ENCODE assay signal across 9 cellular contexts in the genomic region with DNA sequence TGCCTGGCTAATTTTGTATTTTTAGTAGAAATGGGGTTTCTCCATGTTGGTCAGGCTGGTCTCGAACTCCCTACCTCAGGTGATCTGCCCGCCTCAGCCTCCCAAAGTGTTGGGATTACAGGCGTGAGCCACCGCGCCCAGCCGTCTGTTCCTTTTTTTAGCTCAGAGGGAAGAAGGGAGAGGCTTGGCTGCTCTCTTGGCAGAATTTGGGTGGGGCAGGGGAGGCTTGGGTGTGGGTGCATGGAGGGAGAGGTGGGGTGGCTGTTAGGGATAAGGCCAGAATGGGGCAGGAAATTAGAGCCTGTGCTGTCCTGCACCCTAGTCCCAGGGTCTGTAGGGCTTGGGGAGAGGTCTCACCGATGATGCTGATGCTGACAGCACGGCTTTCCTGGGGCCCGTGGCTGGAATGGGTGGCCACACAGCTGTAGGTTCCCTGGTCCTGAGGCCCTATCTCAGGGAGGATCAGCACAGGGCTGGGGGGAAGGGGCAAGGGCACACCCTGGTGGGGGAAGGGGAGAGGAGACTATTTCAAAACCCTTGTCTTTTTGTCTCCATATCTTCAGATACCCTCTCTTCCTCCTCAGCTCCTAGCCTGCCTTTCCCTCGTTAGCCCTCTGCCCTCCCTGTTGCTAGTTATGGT. TPM values are rescaled to one million over a fixed set of nuclear protein-coding genes. Genes with fewer than 3 reads are reported as not detected.
DNase-seq lines count a peak whose midpoint lies in the region; ATAC-seq and TF ChIP-seq lines count a peak whose summit lies in the region.
"Had no signal": no experiment of that assay in that cellular context is flagged by ENCODE, and none has a peak within 500 bp of the region (broad histone marks: within the 10 kb centered on the region; RNA-seq: fewer than 3 reads in every experiment).

No MANE protein-coding gene starts in this region.

- no peak for TF ChIP-seq POLR2A in IMR-90 (IDR thresholded peaks at IDR 0.05; ENCODE audit: low read depth, low read length)

- POLR2A ChIA-PET in IMR-90 (lab: Charles Lee; ENCODE audit: unreplicated experiment) (interaction anchor here (0.6 kb wide), 1 partner anchor 790 kb away, joined by 9 read pairs; no protein-coding TSS in a partner anchor), T-cell (lab: Charles Lee) (interaction anchor here in 1 of 2 donors (0.6 kb wide), 1 partner anchor 798 kb away, joined by 4 read pairs; no protein-coding TSS in a partner anchor)

- no peak overlapping the region for H2AK5ac ChIP-seq in IMR-90 (ENCODE audit: low read depth, low read length)

- peaks cover 26 to 42% of the 10 kb centered on the region in 2 donors for H3K36me3 Mint-ChIP-seq in activated naive CD4-positive, alpha-beta T cell treated with anti-CD3 and anti-CD28 coated beads, Interleukin-2, amount 50 U/mL, for 72 hours
- H3K36me3 Mint-ChIP-seq in T-cell: peaks cover 32% of the 10 kb centered on the region

- H3K56ac ChIP-seq in IMR-90 (ENCODE audit: extremely low read depth, insufficient read depth, low read length): no peak overlapping the region

- H2BK120ac ChIP-seq in IMR-90 (ENCODE audit: low read depth, low read length): no peak overlapping the region

- TF ChIP-seq RAD21 in IMR-90 (IDR thresholded peaks at IDR 0.05; ENCODE audit: low read length): no peak

- H3K4me2 ChIP-seq in IMR-90 (ENCODE audit: low read depth, low read length): no peak overlapping the region
- H3K4me2 ChIP-seq in osteoblast (ENCODE audit: insufficient read depth, low read length): no peak overlapping the region

- H3K4ac ChIP-seq in IMR-90 (ENCODE audit: low read depth, low read length): no peak overlapping the region

- intact Hi-C loops in IMR-90 (cut with micrococcal nuclease): no loop called here

- TF ChIP-seq CTCF in IMR-90 (conservative IDR thresholded peaks at IDR 0.05; ENCODE audit: low read depth, low read length): no peak
- TF ChIP-seq CTCF in osteoblast (IDR thresholded peaks at IDR 0.05; ENCODE audit: extremely low read depth, low read depth, low read length): no peak

- in situ Hi-C loops in IMR-90 (cut with MboI; ENCODE audit: low sequenced_read_pairs): loop anchor here (25.0 kb wide), 1 partner anchor 780 kb away; the partner anchor contains the start of genes BRD2 and HLA-DMA
- in situ Hi-C loops in G401 (cut with HindIII; ENCODE audit: low sequenced_read_pairs): loop anchor here (5.0 kb wide), 1 partner anchor 55 kb away; the partner anchor contains the start of gene ATF6B

- no peak overlapping the region for H2BK5ac ChIP-seq in IMR-90 (ENCODE audit: low read depth, low read length, poor library complexity, severe bottlenecking)

- no peak overlapping the region for H3K9ac ChIP-seq in IMR-90 (ENCODE audit: low read depth, low read length)

- H2AFZ ChIP-seq in IMR-90 (replicated peaks; ENCODE audit: low read length, poor library complexity) (no peak overlapping the region), osteoblast (ENCODE audit: low read length) (no peak overlapping the region)

- no peaks in the 10 kb centered on the region for H3K27me3 Mint-ChIP-seq in T-cell

- dilution Hi-C loops in IMR-90 (cut with HindIII; ENCODE audit: low sequenced_read_pairs, unreplicated experiment): no loop called here

- no peak overlapping the region for H3K23ac ChIP-seq in IMR-90 (ENCODE audit: low read depth, low read length)

- no CpG with 5 or more reads among the region's 10 CpGs for WGBS in IMR-90 (ENCODE audit: extremely low coverage in 2 of 2, insufficient read length in 1 of 2), 2 experiments

- H3K14ac ChIP-seq in IMR-90 (replicated peaks; ENCODE audit: low read depth, low read length): no peak overlapping the region

- DNase-seq in IMR-90 (no peak), osteoblast (ENCODE audit: insufficient read length, low spot score, missing footprints) (peak; percentile 71), G401 (ENCODE audit: low spot score) (no peak), T-cell (no peak)
- no peak for DNase-seq in activated naive CD4-positive, alpha-beta T cell treated with anti-CD3 and anti-CD28 coated beads, Interleukin-2, amount 50 U/mL, for 72 hours (ENCODE audit: low spot score in 2 of 2)
- DNase-seq: COR-L47, cortex of kidney had no signal

- H3K4me1 ChIP-seq in IMR-90 (ENCODE audit: control insufficient read depth, insufficient read depth, low read length) (no peaks in the 10 kb centered on the region), osteoblast (ENCODE audit: insufficient read depth, low read length) (peaks cover 15% of the 10 kb centered on the region)

- no peak for ATAC-seq in IMR-90 (ENCODE audit: low read depth)
- no peak for ATAC-seq in activated naive CD4-positive, alpha-beta T cell treated with anti-CD3 and anti-CD28 coated beads, Interleukin-2, amount 50 U/mL, for 72 hours
- ATAC-seq in GM18517 (IDR thresholded peaks at IDR 0.05; ENCODE audit: unreplicated experiment): no peak
- no peak for ATAC-seq in T-cell (replicated peaks in 1 of 4)
- ATAC-seq: sciatic nerve had no signal

- H4K91ac ChIP-seq in IMR-90 (ENCODE audit: insufficient read depth, low read depth, low read length): no peak overlapping the region

- H3K27ac ChIP-seq in IMR-90 (ENCODE audit: insufficient read depth, low read length) (no peak overlapping the region), osteoblast (ENCODE audit: low read depth, low read length) (no peak overlapping the region)

- H3K9me3 ChIP-seq in IMR-90 (ENCODE audit: control insufficient read depth, insufficient read depth, low read length) (no peaks in the 10 kb centered on the region), osteoblast (ENCODE audit: low read depth, low read length) (no peaks in the 10 kb centered on the region)

- no TSS peak for BruUV-seq in IMR-90 (replicated peaks; lab: Mats Ljungman, UMichigan)

- H3K4me3 Mint-ChIP-seq in T-cell: no peak overlapping the region

- no peak overlapping the region for H2BK15ac ChIP-seq in IMR-90 (ENCODE audit: low read depth, low read length)

- peaks cover 66 to 75% (median 67%) of the 10 kb centered on the region in 3 donors for H3K4me1 Mint-ChIP-seq in T-cell

- H3K4me3 ChIP-seq in IMR-90 (ENCODE audit: insufficient read depth, low read depth, low read length) (no peak overlapping the region), osteoblast (ENCODE audit: insufficient read depth, low read length) (no peak overlapping the region)

- peaks cover 3% of the 10 kb centered on the region; the same call in 1 of the 2 replicates for H4K20me1 ChIP-seq in IMR-90 (ENCODE audit: insufficient read depth, low read length)
- H4K20me1 ChIP-seq in osteoblast (ENCODE audit: insufficient read depth, low read length): no peaks in the 10 kb centered on the region

- peak overlapping the region; percentile 57 to 93 for H3K27ac Mint-ChIP-seq in activated naive CD4-positive, alpha-beta T cell treated with anti-CD3 and anti-CD28 coated beads, Interleukin-2, amount 50 U/mL, for 72 hours
- H3K27ac Mint-ChIP-seq in T-cell: no peak overlapping the region

- H3K18ac ChIP-seq in IMR-90 (ENCODE audit: low read depth, low read length): no peak overlapping the region

- peaks cover 15% of the 10 kb centered on the region for H3K9me1 ChIP-seq in IMR-90 (ENCODE audit: insufficient read depth, low read length)

- peaks cover 28% of the 10 kb centered on the region for H3K36me3 ChIP-seq in IMR-90 (ENCODE audit: control insufficient read depth, insufficient read depth, low read length)
- peaks cover 43% of the 10 kb centered on the region for H3K36me3 ChIP-seq in osteoblast (ENCODE audit: insufficient read depth, low read length)

- H3K27me3 ChIP-seq in IMR-90 (ENCODE audit: control insufficient read depth, insufficient read depth, low read length) (no peaks in the 10 kb centered on the region), osteoblast (ENCODE audit: insufficient read depth, low read length) (no peaks in the 10 kb centered on the region)

- no peaks in the 10 kb centered on the region for H3K9me3 Mint-ChIP-seq in activated naive CD4-positive, alpha-beta T cell treated with anti-CD3 and anti-CD28 coated beads, Interleukin-2, amount 50 U/mL, for 72 hours
- no peaks in the 10 kb centered on the region for H3K9me3 Mint-ChIP-seq in T-cell

- no peak overlapping the region for H2BK20ac ChIP-seq in IMR-90 (ENCODE audit: low read depth, low read length)

- peaks cover 11% of the 10 kb centered on the region for H3K79me2 ChIP-seq in osteoblast (ENCODE audit: insufficient read depth, low read length)

- CTCF ChIA-PET in IMR-90 (lab: Yijun Ruan, JAX): no interaction called here
- CTCF ChIA-PET in T-cell (lab: Charles Lee): interaction anchor here in 1 of 2 donors (0.7 kb wide), 1 partner anchor 75 kb away, joined by 3 read pairs; no protein-coding TSS in a partner anchor

- no peak overlapping the region for H4K5ac ChIP-seq in IMR-90 (ENCODE audit: low read depth, low read length)

- H2AK9ac ChIP-seq in IMR-90 (replicated peaks; ENCODE audit: low read depth, low read length, poor library complexity): peak overlapping the region; percentile 14

- no peak overlapping the region for H4K8ac ChIP-seq in IMR-90 (ENCODE audit: low read depth in 2 of 2, low read length in 2 of 2)

- peaks cover 11 to 35% of the 10 kb centered on the region in 2 experiments for H3K79me1 ChIP-seq in IMR-90 (ENCODE audit: low read depth in 1 of 2, low read length in 2 of 2)

RNA-seq across cellular contexts. Expression of gene AGER, which starts 2.0 kb away (rescaled TPM):
- total RNA-seq in IMR-90 (2012; rRNA removed) (0.18 and 0.28 TPM in 2 replicates), osteoblast (under 0.01 TPM in 2 replicates), T-cell (10 to 100 TPM; 42.6 to 81.4 (median 67.7) TPM)
- polyA plus RNA-seq in IMR-90 (2012; rRNA removed): 4.2 and 4.9 TPM in 2 replicates
- polyA plus RNA-seq in IMR-90 (2012; cell fraction: cytosol; rRNA removed): 1.1 and 2.2 TPM in 2 replicates
- polyA plus RNA-seq in IMR-90 (2012; cell fraction: nucleus; rRNA removed; ENCODE audit: low replicate concordance): 30.4 and 52.1 TPM in 2 replicates
- 10 to 100 TPM; 21.6 to 26.3 TPM for total RNA-seq in activated naive CD4-positive, alpha-beta T cell treated with anti-CD3 and anti-CD28 coated beads, Interleukin-2, amount 50 U/mL, for 72 hours
- 3.8 and 17.4 TPM in 2 replicates for total RNA-seq in G401 (2014; rRNA removed; shearing (Covaris generic))

RNA-seq across cellular contexts. Expression of gene RNF5, which starts 3.8 kb away (rescaled TPM):
- total RNA-seq in IMR-90 (2012; rRNA removed) (18.8 and 28.1 TPM in 2 replicates), osteoblast (25.3 and 32.9 TPM in 2 replicates), T-cell (10 to 100 TPM; 23.6 to 49.3 (median 44.6) TPM)
- polyA plus RNA-seq in IMR-90 (2012; rRNA removed): 34.1 and 41.4 TPM in 2 replicates
- 33.4 and 41.0 TPM in 2 replicates for polyA plus RNA-seq in IMR-90 (2012; cell fraction: cytosol; rRNA removed)
- 16.1 and 29.7 TPM in 2 replicates for polyA plus RNA-seq in IMR-90 (2012; cell fraction: nucleus; rRNA removed; ENCODE audit: low replicate concordance)
- total RNA-seq in activated naive CD4-positive, alpha-beta T cell treated with anti-CD3 and anti-CD28 coated beads, Interleukin-2, amount 50 U/mL, for 72 hours: 10 to 100 TPM; 62.6 to 86.2 TPM
- total RNA-seq in G401 (2014; rRNA removed; shearing (Covaris generic)): 122 and 128 TPM in 2 replicates

RNA-seq across cellular contexts. Expression of gene AGPAT1, which starts 6.1 kb away (rescaled TPM):
- 27.2 TPM in 2 replicates for total RNA-seq in IMR-90 (2012; rRNA removed)
- 116 and 126 TPM in 2 replicates for polyA plus RNA-seq in IMR-90 (2012; rRNA removed)
- 104 and 146 TPM in 2 replicates for polyA plus RNA-seq in IMR-90 (2012; cell fraction: cytosol; rRNA removed)
- 76.1 and 123 TPM in 2 replicates for polyA plus RNA-seq in IMR-90 (2012; cell fraction: nucleus; rRNA removed; ENCODE audit: low replicate concordance)
- 10 to 100 TPM; 33.2 to 35.0 TPM for total RNA-seq in activated naive CD4-positive, alpha-beta T cell treated with anti-CD3 and anti-CD28 coated beads, Interleukin-2, amount 50 U/mL, for 72 hours
- total RNA-seq in osteoblast: 17.4 and 19.2 TPM in 2 replicates
- 75.4 and 80.4 TPM in 2 replicates for total RNA-seq in G401 (2014; rRNA removed; shearing (Covaris generic))
- total RNA-seq in T-cell: 10 to 100 TPM; 23.5 to 34.6 (median 31.0) TPM

RNA-seq across cellular contexts. Expression of gene PBX2, which starts 8.0 kb away (rescaled TPM):
- 13.9 and 17.7 TPM in 2 replicates for total RNA-seq in IMR-90 (2012; rRNA removed)
- polyA plus RNA-seq in IMR-90 (2012; rRNA removed): 56.8 and 58.0 TPM in 2 replicates
- polyA plus RNA-seq in IMR-90 (2012; cell fraction: cytosol; rRNA removed): 28.8 and 42.1 TPM in 2 replicates
- 262 and 270 TPM in 2 replicates for polyA plus RNA-seq in IMR-90 (2012; cell fraction: nucleus; rRNA removed; ENCODE audit: low replicate concordance)
- 10 to 100 TPM; 65.4 to 88.7 TPM for total RNA-seq in activated naive CD4-positive, alpha-beta T cell treated with anti-CD3 and anti-CD28 coated beads, Interleukin-2, amount 50 U/mL, for 72 hours
- 17.4 and 18.6 TPM in 2 replicates for total RNA-seq in osteoblast
- total RNA-seq in G401 (2014; rRNA removed; shearing (Covaris generic)): 109 and 123 TPM in 2 replicates
- 100 to 1,000 TPM; 124 to 171 (median 148) TPM for total RNA-seq in T-cell

RNA-seq across cellular contexts. Expression of gene GPSM3, which starts 10.4 kb away (rescaled TPM):
- 3.0 and 3.9 TPM in 2 replicates for total RNA-seq in IMR-90 (2012; rRNA removed)
- 9.8 and 12.2 TPM in 2 replicates for polyA plus RNA-seq in IMR-90 (2012; rRNA removed)
- 6.9 and 7.5 TPM in 2 replicates for polyA plus RNA-seq in IMR-90 (2012; cell fraction: cytosol; rRNA removed)
- polyA plus RNA-seq in IMR-90 (2012; cell fraction: nucleus; rRNA removed; ENCODE audit: low replicate concordance): 6.9 and 8.2 TPM in 2 replicates
- total RNA-seq in activated naive CD4-positive, alpha-beta T cell treated with anti-CD3 and anti-CD28 coated beads, Interleukin-2, amount 50 U/mL, for 72 hours: 100 to 1,000 TPM in 1 of 2 donors, 10 to 100 TPM in 1; 84.9 to 151 TPM
- 0.88 and 1.1 TPM in 2 replicates for total RNA-seq in osteoblast
- total RNA-seq in G401 (2014; rRNA removed; shearing (Covaris generic)): 3.4 and 7.9 TPM in 2 replicates
- total RNA-seq in T-cell: 100 to 1,000 TPM; 267 to 311 (median 274) TPM

Comparison
In these comparisons a context has a peak if more than half of its experiments do, and no peak if none do; other contexts are left out.
1. H3K27ac Mint-ChIP-seq: peak in activated naive CD4-positive, alpha-beta T cell treated with anti-CD3 and anti-CD28 coated beads, Interleukin-2, amount 50 U/mL, for 72 hours (2 of 2); none in T-cell (0 of 2).